ENCODE assay signal across 7 cellular contexts in genomic region chr10:87341546-87342145, GRCh38. TPM values are rescaled to one million over a fixed set of nuclear protein-coding genes. Genes with fewer than 3 reads are reported as not detected.
A peak's percentile ranks its signal among the peaks of the same experiment; 100 is the strongest.
DNase-seq lines count a peak whose midpoint lies in the region; ATAC-seq, FAIRE-seq and TF ChIP-seq lines count a peak whose summit lies in the region.
"Not testable (repeated sequence)": the region's sequence is repeated elsewhere in the genome, so short reads cannot be mapped to it uniquely, and the experiment has no call there.

No MANE protein-coding gene starts in this region.

- DNase-seq in activated CD4-positive, alpha-beta memory T cell treated with anti-CD3 and anti-CD28 coated beads for 36 hours, result peak; percentile 25
- not testable (repeated sequence) for DNase-seq in dorsolateral prefrontal cortex
- DNase-seq in kidney (peak; percentile 70), psoas muscle (peak in 1 of 2 donors; percentile 17)

- not testable (repeated sequence) for H3K9me3 ChIP-seq in HUES64 (ENCODE audit: insufficient read depth, low read depth, low read length); kidney (ENCODE audit: control insufficient read depth in 1 of 2, low read length in 2 of 2); psoas muscle

- 0% methylated on average over 6 of the region's 54 CpGs for WGBS in HUES64
- WGBS in psoas muscle, 3 donors, result 0 to 1% methylated on average over 13 to 14 of the region's 54 CpGs; no CpG with 5 or more reads in 1 of the 3 donors

- not testable (repeated sequence) for FAIRE-seq in kidney (lab: Jason Lieb, UNC)

- not testable (repeated sequence) for H3K36me3 Mint-ChIP-seq in activated CD4-positive, alpha-beta memory T cell treated with anti-CD3 and anti-CD28 coated beads for 36 hours

- peak overlapping the region; percentile 83 for H3K4me3 Mint-ChIP-seq in activated CD4-positive, alpha-beta memory T cell treated with anti-CD3 and anti-CD28 coated beads for 36 hours

- not testable (repeated sequence) for H3K4me1 ChIP-seq in HUES64 (ENCODE audit: insufficient read depth, low read length); kidney (ENCODE audit: control insufficient read depth in 1 of 2, insufficient read depth in 1 of 2, low read depth in 1 of 2, low read length in 2 of 2)
- peaks cover 20% of the 10 kb centered on the region for H3K4me1 ChIP-seq in psoas muscle

- intact Hi-C loops in activated CD4-positive, alpha-beta memory T cell treated with anti-CD3 and anti-CD28 coated beads for 36 hours (cut with micrococcal nuclease); dorsolateral prefrontal cortex (cut with DNase I); kidney (cut with DNase I); psoas muscle (cut with DNase I): not testable (repeated sequence)

- H3K4me1 Mint-ChIP-seq in activated CD4-positive, alpha-beta memory T cell treated with anti-CD3 and anti-CD28 coated beads for 36 hours (ENCODE audit: low read depth), result peaks cover 24% of the 10 kb centered on the region

- not testable (repeated sequence) for H3K27me3 ChIP-seq in HUES64 (ENCODE audit: insufficient read depth, low read length); dorsolateral prefrontal cortex; psoas muscle (ENCODE audit: insufficient read depth in 3 of 3, low read length in 2 of 3)

- TF ChIP-seq CTCF in dorsolateral prefrontal cortex (IDR thresholded peaks at IDR 0.05 in 54 of 56, conservative IDR thresholded peaks at IDR 0.05 in 2 of 56; ENCODE audit: low read depth in 1 of 56, partially characterized antibody in 56 of 56), result peak in 1 of 56 donors; percentile 5
- not testable (repeated sequence) for TF ChIP-seq CTCF in kidney (IDR thresholded peaks at IDR 0.05; ENCODE audit: borderline replicate concordance, extremely low read depth, insufficient read depth); psoas muscle (IDR thresholded peaks at IDR 0.05)

- H3K9ac ChIP-seq in HUES64 (ENCODE audit: low read depth, low read length), result peak overlapping the region; percentile 81
- not testable (repeated sequence) for H3K9ac ChIP-seq in kidney (ENCODE audit: low read length in 2 of 2)

- not testable (repeated sequence) for H3K36me3 ChIP-seq in HUES64 (ENCODE audit: insufficient read depth, low read length); kidney (ENCODE audit: control insufficient read depth in 1 of 2, insufficient read depth in 2 of 2, low read length in 2 of 2); psoas muscle (ENCODE audit: insufficient read depth in 1 of 2, low read depth in 1 of 2)

- ATAC-seq in GM18870 (IDR thresholded peaks at IDR 0.05; ENCODE audit: unreplicated experiment) (peak; percentile 9), HG02642 (IDR thresholded peaks at IDR 0.05; ENCODE audit: poor library complexity, unreplicated experiment) (peak; percentile 8), psoas muscle (peak; percentile 15 to 34 (median 24))

- H3K4me3 ChIP-seq in HUES64 (ENCODE audit: low read length) (peak overlapping the region; percentile 67), dorsolateral prefrontal cortex (peak overlapping the region in 53 of 59 donors; percentile 24 to 75 (median 62)), kidney (ENCODE audit: low read length in 2 of 2) (peak overlapping the region in 1 of 2 donors; percentile 47), psoas muscle (peak overlapping the region; percentile 70)

- not testable (repeated sequence) for H3K9me3 Mint-ChIP-seq in activated CD4-positive, alpha-beta memory T cell treated with anti-CD3 and anti-CD28 coated beads for 36 hours

- H3K27ac ChIP-seq in HUES64 (ENCODE audit: low read depth, low read length) (peak overlapping the region; percentile 95), dorsolateral prefrontal cortex (peak overlapping the region in 26 of 59 donors; percentile 74 to 97 (median 88)), kidney (ENCODE audit: low read depth in 2 of 2, low read length in 2 of 2) (peak overlapping the region; percentile 82 to 83), psoas muscle (peak overlapping the region; percentile 85)

- not testable (repeated sequence) for H3K27me3 Mint-ChIP-seq in activated CD4-positive, alpha-beta memory T cell treated with anti-CD3 and anti-CD28 coated beads for 36 hours

- H3K27ac Mint-ChIP-seq in activated CD4-positive, alpha-beta memory T cell treated with anti-CD3 and anti-CD28 coated beads for 36 hours, result peak overlapping the region; percentile 80

- CTCF ChIA-PET in activated CD4-positive, alpha-beta memory T cell treated with anti-CD3 and anti-CD28 coated beads for 36 hours (lab: Charles Lee), result not testable (repeated sequence)

- POLR2A ChIA-PET in activated CD4-positive, alpha-beta memory T cell treated with anti-CD3 and anti-CD28 coated beads for 36 hours (lab: Charles Lee), result not testable (repeated sequence)

RNA-seq across cellular contexts. Expression of gene NUTM2D, which starts 15.9 kb away (rescaled TPM):
- polyA plus RNA-seq in HUES64 (2013, experiment 1 of 2), result 1.9 TPM
- 2.5 TPM for polyA plus RNA-seq in HUES64 (2013, experiment 2 of 2)
- under 1 TPM; 0.62 to 0.99 TPM for total RNA-seq in activated CD4-positive, alpha-beta memory T cell treated with anti-CD3 and anti-CD28 coated beads for 36 hours
- 10 to 100 TPM in 15 of 120 experiments, 1 to 10 TPM in 104, under 1 TPM in 1; 0.52 to 16.3 (median 6.7) TPM for total RNA-seq in dorsolateral prefrontal cortex
- 9.0 TPM for total RNA-seq in kidney
- polyA plus RNA-seq in kidney (ENCODE audit: insufficient read depth, low read depth, low replicate concordance), result 4.8 TPM
- total RNA-seq in psoas muscle, result 1 to 10 TPM; 1.4 to 9.2 (median 2.5) TPM
- 1 to 10 TPM in 1 of 3 donors, under 1 TPM in 2; 0.68 to 4.0 (median 0.87) TPM for polyA plus RNA-seq in psoas muscle
